1 cellular context compared by ENCODE assay signal in genomic region chr6:7431594-7432390, GRCh38.
A peak's percentile ranks its signal among the peaks of the same experiment; 100 is the strongest.
TF ChIP-seq lines count a peak whose summit lies in the region.

No MANE protein-coding gene starts in this region.

TF ChIP-seq in HepG2, 621 proteins besides CTCF, POLR2A, EP300 and RAD21 (continues in another document):
- TF ChIP-seq TAF1 (CRISPR knock-in tag; IDR thresholded peaks at IDR 0.05), result peak; percentile 52; the same call in 1 of the 2 replicates
- TF ChIP-seq AKAP8 (CRISPR knock-in tag; IDR thresholded peaks at IDR 0.05), result 0 out of 2 replicates have a peak, but pooled peaks have one; percentile 42
- TF ChIP-seq NFIB (CRISPR knock-in tag; IDR thresholded peaks at IDR 0.05; ENCODE audit: borderline replicate concordance), result no peak
- no peak for TF ChIP-seq HNRNPUL1 (IDR thresholded peaks at IDR 0.05; ENCODE audit: low read depth, low read length)
- TF ChIP-seq ZFX (CRISPR knock-in tag; IDR thresholded peaks at IDR 0.05; ENCODE audit: low read depth), result peak; percentile 56
- TF ChIP-seq HNRNPH1 (optimal IDR thresholded peaks at IDR 0.05; ENCODE audit: low read depth, low read length), result no peak
- TF ChIP-seq SMAD9 (CRISPR knock-in tag; IDR thresholded peaks at IDR 0.05), result no peak
- TF ChIP-seq HES4 (CRISPR knock-in tag; IDR thresholded peaks at IDR 0.05; ENCODE audit: borderline replicate concordance), result 0 out of 2 replicates have a peak, but pooled peaks have one; percentile 32
- peak; percentile 3; the same call in 1 of the 2 replicates for TF ChIP-seq KMT2A (CRISPR knock-in tag; IDR thresholded peaks at IDR 0.05)
- peak; percentile 58; the same call in 1 of the 2 replicates for TF ChIP-seq ZNF446 (CRISPR knock-in tag; IDR thresholded peaks at IDR 0.05)
- TF ChIP-seq MEIS1 (CRISPR knock-in tag; IDR thresholded peaks at IDR 0.05; ENCODE audit: borderline replicate concordance), result 0 out of 2 replicates have a peak, but pooled peaks have one; percentile 20
- TF ChIP-seq ZNF124 (CRISPR knock-in tag; IDR thresholded peaks at IDR 0.05), result peak; percentile 41; the same call in 1 of the 2 replicates
- TF ChIP-seq LBX2 (CRISPR knock-in tag; IDR thresholded peaks at IDR 0.05; ENCODE audit: borderline replicate concordance), result no peak
- peak; percentile 74 for TF ChIP-seq ZNF687 (CRISPR knock-in tag; IDR thresholded peaks at IDR 0.05)
- no peak for TF ChIP-seq ZMAT5 (CRISPR knock-in tag; IDR thresholded peaks at IDR 0.05; ENCODE audit: borderline replicate concordance, low read depth)
- peak; percentile 49; the same call in 1 of the 2 replicates for TF ChIP-seq ZBTB7B (CRISPR knock-in tag; IDR thresholded peaks at IDR 0.05)
- TF ChIP-seq ZNF160 (CRISPR knock-in tag; IDR thresholded peaks at IDR 0.05), result 0 out of 2 replicates have a peak, but pooled peaks have one; percentile 5
- peak; percentile 47 for TF ChIP-seq ZFY (CRISPR knock-in tag; IDR thresholded peaks at IDR 0.05)
- 0 out of 2 replicates have a peak, but pooled peaks have one; percentile 23 for TF ChIP-seq TFDP2 (CRISPR knock-in tag; IDR thresholded peaks at IDR 0.05)
- peak; percentile 27; the same call in 1 of the 2 replicates for TF ChIP-seq SRY (CRISPR knock-in tag; IDR thresholded peaks at IDR 0.05)
- no peak for TF ChIP-seq ZNF407 (CRISPR knock-in tag; IDR thresholded peaks at IDR 0.05; ENCODE audit: not compliant biosample characterization)
- TF ChIP-seq ZSCAN21 (CRISPR knock-in tag; IDR thresholded peaks at IDR 0.05; ENCODE audit: borderline replicate concordance), result peak; percentile 50; the same call in 1 of the 2 replicates
- peak; percentile 68; the same call in 1 of the 2 replicates for TF ChIP-seq SP5 (CRISPR knock-in tag; IDR thresholded peaks at IDR 0.05; ENCODE audit: borderline replicate concordance, low read depth)
- TF ChIP-seq PRDM15 (CRISPR knock-in tag; IDR thresholded peaks at IDR 0.05), result peak; percentile 97
- peak; percentile 50; the same call in 1 of the 2 replicates for TF ChIP-seq ZFP91 (CRISPR knock-in tag; IDR thresholded peaks at IDR 0.05; ENCODE audit: borderline replicate concordance)
- TF ChIP-seq ZNF235 (CRISPR knock-in tag; IDR thresholded peaks at IDR 0.05; ENCODE audit: borderline replicate concordance), result 0 out of 2 replicates have a peak, but pooled peaks have one; percentile 59
- 0 out of 2 replicates have a peak, but pooled peaks have one; percentile 56 for TF ChIP-seq ZNF20 (CRISPR knock-in tag; IDR thresholded peaks at IDR 0.05)
- TF ChIP-seq ATF6 (CRISPR knock-in tag; conservative IDR thresholded peaks at IDR 0.05), result no peak
- TF ChIP-seq MED1 (CRISPR knock-in tag; IDR thresholded peaks at IDR 0.05), result 0 out of 2 replicates have a peak, but pooled peaks have one; percentile 22
- TF ChIP-seq ASH2L (IDR thresholded peaks at IDR 0.05; ENCODE audit: insufficient read length, low read depth, low read length), result peak; percentile 34
